In the genomic region with DNA sequence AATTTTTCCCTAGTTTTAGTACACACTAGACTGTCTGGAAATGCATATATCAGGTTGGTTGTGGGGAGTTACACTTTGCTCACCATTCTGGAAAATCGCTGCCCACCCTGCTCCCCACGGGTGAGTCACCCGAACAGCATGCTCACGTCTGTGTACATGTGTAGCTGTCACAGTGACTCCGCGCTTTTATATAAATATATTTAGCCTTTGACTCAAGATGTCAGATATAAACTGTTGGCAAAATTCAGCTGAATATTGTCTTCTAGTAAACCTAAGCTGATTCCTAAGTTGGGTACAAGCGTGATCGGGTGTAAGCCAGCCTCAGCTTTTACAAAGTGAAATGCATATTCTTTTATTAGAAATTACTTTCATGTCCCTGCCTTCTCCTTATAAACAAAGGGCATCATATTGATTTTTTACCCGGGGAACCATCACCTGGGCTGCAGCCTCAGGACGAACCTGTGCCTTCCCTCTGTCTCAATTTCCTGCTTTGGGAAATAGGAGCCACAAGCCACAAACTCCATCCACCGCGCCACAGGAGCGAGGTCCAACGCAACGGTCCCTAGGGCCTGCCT, we compare ENCODE assay signal across 8 cellular contexts. TPM values are rescaled to one million over a fixed set of nuclear protein-coding genes. Genes with fewer than 3 reads are reported as not detected.
A peak's percentile ranks its signal among the peaks of the same experiment; 100 is the strongest.
DNase-seq lines count a peak whose midpoint lies in the region; ATAC-seq, FAIRE-seq and TF ChIP-seq lines count a peak whose summit lies in the region.

No MANE protein-coding gene starts in this region.

- no peak for TF ChIP-seq RAD21 in K562 (CRISPR knock-in tag; conservative IDR thresholded peaks at IDR 0.05 in 1 of 2, IDR thresholded peaks at IDR 0.05 in 1 of 2)

- no peaks in the 10 kb centered on the region for H3K27me3 ChIP-seq in K562 (ENCODE audit: control insufficient read depth in 2 of 2, insufficient read depth in 2 of 2, low read length in 2 of 2)
- H3K27me3 ChIP-seq in lung (ENCODE audit: control insufficient read depth, insufficient read depth), result no peaks in the 10 kb centered on the region

- no peak for TF ChIP-seq POLR2A in K562 (conservative IDR thresholded peaks at IDR 0.05)

- no peaks in the 10 kb centered on the region for H3K36me3 ChIP-seq in KOPT-K1 (ENCODE audit: insufficient read depth, low read length)
- H3K36me3 ChIP-seq in K562 (ENCODE audit: control insufficient read depth, insufficient read depth, low read length), result peaks cover 5% of the 10 kb centered on the region; the same call in 2 of the 3 replicates
- no peaks in the 10 kb centered on the region for H3K36me3 ChIP-seq in lung (ENCODE audit: control insufficient read depth in 2 of 2, insufficient read depth in 2 of 2, low read length in 2 of 2)
- H3K36me3 ChIP-seq in urinary bladder (ENCODE audit: insufficient read depth), result no peaks in the 10 kb centered on the region

- H4K20me1 ChIP-seq in K562 (replicated peaks; ENCODE audit: control insufficient read depth, insufficient read depth, low read length), result peaks cover 7% of the 10 kb centered on the region; the same call in 1 of the 2 replicates

- H3K36me3 Mint-ChIP-seq in CD14-positive monocyte, result peaks cover 3 to 4% of the 10 kb centered on the region in 2 donors
- H3K36me3 Mint-ChIP-seq in glutamatergic neuron (ENCODE audit: unreplicated experiment), result no peaks in the 10 kb centered on the region

- TF ChIP-seq CTCF in CD14-positive monocyte (IDR thresholded peaks at IDR 0.05) (no peak), K562 (IDR thresholded peaks at IDR 0.05 in 2 of 3, conservative IDR thresholded peaks at IDR 0.05 in 1 of 3; ENCODE audit: insufficient read depth in 2 of 3, low read depth in 1 of 3, low read length in 3 of 3) (no peak), lung (IDR thresholded peaks at IDR 0.05; ENCODE audit: control extremely low read depth, extremely low read depth) (no peak), glutamatergic neuron (IDR thresholded peaks at IDR 0.05; ENCODE audit: partially characterized antibody, unreplicated experiment) (no peak)

- no peak for ATAC-seq in K562
- ATAC-seq in lung (ENCODE audit: insufficient read depth, low FRiP score), result no peak

- peak overlapping the region; percentile 97 to 99 for H3K9ac ChIP-seq in K562 (ENCODE audit: insufficient read depth in 1 of 2, low read depth in 2 of 2, low read length in 2 of 2)

- H3K27ac ChIP-seq in KOPT-K1 (ENCODE audit: low read depth, low read length, poor library complexity, severe bottlenecking) (peak overlapping the region; percentile 92), K562 (ENCODE audit: extremely low read depth, low read depth, low read length) (peak overlapping the region; percentile 61; the same call in 2 of the 3 replicates), lung (ENCODE audit: low read depth in 1 of 2, low read length in 1 of 2) (peak overlapping the region; percentile 94 to 98), urinary bladder (ENCODE audit: low read depth) (no peak overlapping the region)

- CTCF ChIA-PET in K562 (lab: Yijun Ruan, JAX; ENCODE audit: low intra/inter-chr PET ratio), result interaction anchor here (0.6 kb wide), 1 partner anchor 173 kb away, joined by 4 read pairs; no protein-coding TSS in a partner anchor

- H3K27me3 Mint-ChIP-seq in CD14-positive monocyte (ENCODE audit: low read depth in 3 of 3) (peaks cover 0 to 3% (median 0%) of the 10 kb centered on the region in 3 donors), glutamatergic neuron (ENCODE audit: unreplicated experiment) (peaks cover 6% of the 10 kb centered on the region)

- peak; percentile 84 for DNase-seq in CD14-positive monocyte (ENCODE audit: low spot score)
- peak in 2 of 4 experiments; percentile 31 to 39 for DNase-seq in K562 (ENCODE audit: extremely low read depth in 1 of 4, low spot score in 3 of 4)
- no peak for DNase-seq in lung (ENCODE audit: low spot score)
- no peak for DNase-seq in mucosa of gallbladder (ENCODE audit: low spot score)
- DNase-seq in GOT3 (lab: John Stamatoyannopoulos, UW), result no peak
- no peak for DNase-seq in glutamatergic neuron

- H3K79me2 ChIP-seq in K562 (ENCODE audit: control insufficient read depth, insufficient read depth, low read length), result peaks cover 42% of the 10 kb centered on the region

- no peak for TF ChIP-seq EP300 in K562 (IDR thresholded peaks at IDR 0.05; ENCODE audit: low read length)

- peak overlapping the region; percentile 60 for H2AFZ ChIP-seq in K562 (ENCODE audit: low read depth, low read length)

- H3K9me3 Mint-ChIP-seq in CD14-positive monocyte, result no peaks in the 10 kb centered on the region
- H3K9me3 Mint-ChIP-seq in glutamatergic neuron (ENCODE audit: unreplicated experiment), result peaks cover 10% of the 10 kb centered on the region

- in situ Hi-C loops in K562 (cut with MboI), result no loop called here

- H3K4me2 ChIP-seq in K562 (ENCODE audit: insufficient read depth, low read length), result peak overlapping the region; percentile 86

- H3K27ac Mint-ChIP-seq in CD14-positive monocyte, result no peak overlapping the region
- H3K27ac Mint-ChIP-seq in glutamatergic neuron (ENCODE audit: unreplicated experiment), result no peak overlapping the region

- intact Hi-C loops in CD14-positive monocyte (cut with micrococcal nuclease) (loop anchor here (2.0 to 5.0 kb wide), 2 partner anchors 53 to 112 kb away; no protein-coding TSS in a partner anchor), K562 (cut with micrococcal nuclease) (loop anchor here (5.0 to 10.0 kb wide), 2 partner anchors 68 to 140 kb away; partner anchors contain the start of genes FKBP1A and NSFL1C)

- H3K9me3 ChIP-seq in KOPT-K1 (ENCODE audit: insufficient read depth, low read length, poor library complexity, severe bottlenecking) (no peaks in the 10 kb centered on the region), K562 (replicated peaks; ENCODE audit: control insufficient read depth, insufficient read depth, low read depth, low read length) (no peaks in the 10 kb centered on the region), lung (ENCODE audit: control insufficient read depth in 2 of 2, insufficient read depth in 1 of 2, low read length in 1 of 2) (no peaks in the 10 kb centered on the region)

- H3K4me3 Mint-ChIP-seq in CD14-positive monocyte, result no peak overlapping the region
- no peak overlapping the region for H3K4me3 Mint-ChIP-seq in glutamatergic neuron (ENCODE audit: unreplicated experiment)

- peak overlapping the region; percentile 55 for H3K4me3 ChIP-seq in K562
- peak overlapping the region; percentile 9 for H3K4me3 ChIP-seq in lung
- peak overlapping the region; percentile 77 for H3K4me3 ChIP-seq in urinary bladder (ENCODE audit: low read depth, low read length)

- POLR2A ChIA-PET in K562 (lab: Yijun Ruan, JAX), result interaction anchor here (0.9 to 1.4 kb wide), 4 partner anchors 9 to 143 kb away, joined by 3 to 8 read pairs (median 3); no protein-coding TSS in a partner anchor

- FAIRE-seq in K562 (lab: Jason Lieb, UNC), result peak; percentile 70

- no peaks in the 10 kb centered on the region for H3K9me1 ChIP-seq in K562 (ENCODE audit: control insufficient read depth, insufficient read depth, low read length)

- H3K4me1 Mint-ChIP-seq in CD14-positive monocyte, result peaks cover 34% of the 10 kb centered on the region
- peaks cover 18% of the 10 kb centered on the region for H3K4me1 Mint-ChIP-seq in glutamatergic neuron (ENCODE audit: low read depth, unreplicated experiment)

- 12% methylated on average over 11 of the region's 15 CpGs for WGBS in K562 (ENCODE audit: insufficient coverage, low coverage, missing lambda C conversion rate)
- WGBS in lung, 2 donors, result 17 to 20% methylated on average over 15 of the region's 15 CpGs
- 23% methylated on average over 15 of the region's 15 CpGs for WGBS in urinary bladder

- BruUV-seq in K562 (replicated peaks; lab: Mats Ljungman, UMichigan), result no TSS peak

- H3K4me1 ChIP-seq in K562 (replicated peaks in 1 of 2; ENCODE audit: control insufficient read depth in 2 of 2, insufficient read depth in 2 of 2, low read length in 2 of 2) (peaks cover 20 to 35% of the 10 kb centered on the region in 2 experiments; a peak in 4 of 5 replicates), lung (ENCODE audit: control insufficient read depth in 2 of 2, insufficient read depth in 2 of 2, low read length in 2 of 2) (peaks cover 21 to 32% of the 10 kb centered on the region in 2 donors), urinary bladder (ENCODE audit: insufficient read depth) (no peaks in the 10 kb centered on the region)

RNA-seq across cellular contexts. Expression of gene SDCBP2, which starts 4.3 kb away (rescaled TPM):
- polyA plus RNA-seq in CD14-positive monocyte (under 1 TPM; 0.69 to 0.71 TPM), K562 (2011; rRNA removed) (0.71 and 2.1 TPM in 2 replicates), K562 (2014; fragmentation: Illumina TruSeq; extraction: Trizol) (0.97 and 1.3 TPM in 2 replicates), K562 (2014; fragmentation: Nextera tagmentation; extraction: Ambion mirVana) (under 1 TPM; 0.06 to 0.07 TPM), K562 (2014; rRNA removed) (1.2 and 1.3 TPM in 2 replicates), lung (10 to 100 TPM; 14.2 to 18.1 TPM), urinary bladder (12.7 TPM)
- 0.84 and 1.6 TPM in 2 replicates for total RNA-seq in K562 (2011; cell fraction: chromatin; rRNA removed; ENCODE audit: low replicate concordance)
- 1.6 and 1.7 TPM in 2 replicates for total RNA-seq in K562 (2011; cell fraction: nucleolus; rRNA removed)
- total RNA-seq in K562 (2011; cell fraction: nucleoplasm; rRNA removed), result 1.4 and 1.8 TPM in 2 replicates
- total RNA-seq in K562 (2014; rRNA removed) (0.27 and 1.6 TPM in 2 replicates), K562 (2014; rRNA removed; fragmentation: Illumina TruSeq; extraction: Trizol) (0.77 and 0.80 TPM in 2 replicates), K562 (2015; rRNA removed; fragmentation: Illumina TruSeq; extraction: Trizol) (0.91 and 1.2 TPM in 2 replicates), K562 (2021) (1.0 and 1.2 TPM in 2 replicates), lung (10 to 100 TPM in 1 of 2 donors, 1 to 10 TPM in 1; 3.5 to 10.9 TPM), urinary bladder (1.9 TPM), mucosa of gallbladder (176 TPM), glutamatergic neuron (ENCODE audit: unreplicated experiment) (4.0 TPM)
- polyA plus RNA-seq in K562 (2011; cell fraction: cytosol; rRNA removed), result 1.6 and 2.3 TPM in 2 replicates
- polyA plus RNA-seq in K562 (2011; cell fraction: nucleus; rRNA removed), result 2.9 and 5.0 TPM in 2 replicates
- polyA plus RNA-seq in K562 (2012), result 0.92 and 1.1 TPM in 2 replicates
- polyA minus RNA-seq in K562 (2011; rRNA and poly(A)+ RNA removed), result 0.60 and 0.74 TPM in 2 replicates
- not detected in 2 replicates for polyA minus RNA-seq in K562 (2011; cell fraction: cytosol; rRNA and poly(A)+ RNA removed)
- polyA minus RNA-seq in K562 (2011; cell fraction: nucleus; rRNA and poly(A)+ RNA removed), result 0.54 and 0.56 TPM in 2 replicates

RNA-seq across cellular contexts. Expression of gene SNPH, which starts 58.6 kb away (rescaled TPM):
- polyA plus RNA-seq in CD14-positive monocyte, result under 1 TPM in 1 of 2 donors, not detected in 1; 0.10 TPM
- 3.4 and 5.0 TPM in 2 replicates for total RNA-seq in K562 (2011; cell fraction: chromatin; rRNA removed; ENCODE audit: low replicate concordance)
- total RNA-seq in K562 (2011; cell fraction: nucleolus; rRNA removed), result 2.8 TPM in 2 replicates
- total RNA-seq in K562 (2011; cell fraction: nucleoplasm; rRNA removed), result 2.8 and 3.2 TPM in 2 replicates
- total RNA-seq in K562 (2014; rRNA removed), result 4.2 and 5.7 TPM in 2 replicates
- 0.80 and 0.98 TPM in 2 replicates for total RNA-seq in K562 (2014; rRNA removed; fragmentation: Illumina TruSeq; extraction: Trizol)
- total RNA-seq in K562 (2015; rRNA removed; fragmentation: Illumina TruSeq; extraction: Trizol), result 1.3 and 1.4 TPM in 2 replicates
- 3.9 TPM in 2 replicates for total RNA-seq in K562 (2021)
- 1.1 and 1.4 TPM in 2 replicates for polyA plus RNA-seq in K562 (2011; rRNA removed)
- 1.2 and 3.1 TPM in 2 replicates for polyA plus RNA-seq in K562 (2011; cell fraction: cytosol; rRNA removed)
- polyA plus RNA-seq in K562 (2011; cell fraction: nucleus; rRNA removed), result 3.4 and 6.9 TPM in 2 replicates
- 1.4 and 2.6 TPM in 2 replicates for polyA plus RNA-seq in K562 (2012)
- polyA plus RNA-seq in K562 (2014; fragmentation: Illumina TruSeq; extraction: Trizol), result 1.5 and 2.1 TPM in 2 replicates
- under 1 TPM; 0.03 to 0.08 TPM for polyA plus RNA-seq in K562 (2014; fragmentation: Nextera tagmentation; extraction: Ambion mirVana)
- 2.1 and 2.8 TPM in 2 replicates for polyA plus RNA-seq in K562 (2014; rRNA removed)
- polyA minus RNA-seq in K562 (2011; rRNA and poly(A)+ RNA removed), result 0.69 and 0.91 TPM in 2 replicates
- 2.2 and 2.4 TPM in 2 replicates for polyA minus RNA-seq in K562 (2011; cell fraction: cytosol; rRNA and poly(A)+ RNA removed)
- 1.3 and 1.6 TPM in 2 replicates for polyA minus RNA-seq in K562 (2011; cell fraction: nucleus; rRNA and poly(A)+ RNA removed)
- 1 to 10 TPM; 1.6 to 3.3 TPM for total RNA-seq in lung
- 1 to 10 TPM; 1.2 to 2.6 TPM for polyA plus RNA-seq in lung
- total RNA-seq in urinary bladder, result 3.5 TPM
- 7.3 TPM for polyA plus RNA-seq in urinary bladder
- 15.1 TPM for total RNA-seq in mucosa of gallbladder
- total RNA-seq in glutamatergic neuron (ENCODE audit: unreplicated experiment), result 34.5 TPM

Comparison
In these comparisons a context has a peak if more than half of its experiments do, and no peak if none do; other contexts are left out.
1. H3K4me3 ChIP-seq: peak in every context shown above with its lines; median percentile 77 in urinary bladder; 55 in K562; 9 in lung.
2. RNA of gene SDCBP2, which starts 4.3 kb away (total RNA-seq): 176 TPM in mucosa of gallbladder (single experiment); 3.5 to 10.9 TPM in lung, 4.0 TPM in glutamatergic neuron (single experiment), 1.9 TPM in urinary bladder (single experiment) and 0.27 to 1.8 TPM in K562; every median in the first group is over 10 times any median in the second.